Comparison of ENCODE assay signal across 9 cellular contexts in genomic region chr13:24502567-24503375, GRCh38. TPM values are rescaled to one million over a fixed set of nuclear protein-coding genes. Genes with fewer than 3 reads are reported as not detected.
DNase-seq lines count a peak whose midpoint lies in the region; ATAC-seq and TF ChIP-seq lines count a peak whose summit lies in the region.
"Had no signal": no experiment of that assay in that cellular context is flagged by ENCODE, and none has a peak within 500 bp of the region (broad histone marks: within the 10 kb centered on the region; RNA-seq: fewer than 3 reads in every experiment).

No MANE protein-coding gene starts in this region.

- H3K36me3 Mint-ChIP-seq in activated CD4-positive, alpha-beta T cell treated with anti-CD3 and anti-CD28 coated beads for 36 hours (ENCODE audit: low read depth): peaks cover 15% of the 10 kb centered on the region
- peaks cover 31% of the 10 kb centered on the region for H3K36me3 Mint-ChIP-seq in activated CD4-positive, alpha-beta T cell treated with anti-CD3 and anti-CD28 coated beads, Interleukin-2, amount 10 ng/mL, durations not matched to agents 24 days and 14 days (ENCODE audit: low read depth)
- peaks cover 36% of the 10 kb centered on the region for H3K36me3 Mint-ChIP-seq in MCF 10A (ENCODE audit: insufficient read depth, unreplicated experiment)

- no peak overlapping the region for H3K27ac Mint-ChIP-seq in activated CD4-positive, alpha-beta T cell treated with anti-CD3 and anti-CD28 coated beads for 36 hours
- no peak overlapping the region for H3K27ac Mint-ChIP-seq in activated CD4-positive, alpha-beta T cell treated with anti-CD3 and anti-CD28 coated beads, Interleukin-2, amount 10 ng/mL, durations not matched to agents 24 days and 14 days
- peak overlapping the region; percentile 68 for H3K27ac Mint-ChIP-seq in MCF 10A (ENCODE audit: low read depth, unreplicated experiment)

- POLR2A ChIA-PET in activated CD4-positive, alpha-beta T cell treated with anti-CD3 and anti-CD28 coated beads for 36 hours (lab: Charles Lee): no interaction called here
- POLR2A ChIA-PET in MCF 10A (lab: Yijun Ruan, JAX): interaction anchor here (0.7 to 2.6 kb wide), 7 partner anchors 9 to 351 kb away, joined by 3 to 83 read pairs (median 4); partner anchors contain the start of gene PARP4

- H3K36me3 ChIP-seq in kidney epithelial cell (ENCODE audit: control insufficient read depth, insufficient read depth, low read length): peaks cover 1% of the 10 kb centered on the region
- peaks cover 0 to 31% (median 11%) of the 10 kb centered on the region in 4 donors for H3K36me3 ChIP-seq in transverse colon

- H3K27me3 Mint-ChIP-seq in activated CD4-positive, alpha-beta T cell treated with anti-CD3 and anti-CD28 coated beads for 36 hours: no peaks in the 10 kb centered on the region
- no peaks in the 10 kb centered on the region for H3K27me3 Mint-ChIP-seq in activated CD4-positive, alpha-beta T cell treated with anti-CD3 and anti-CD28 coated beads, Interleukin-2, amount 10 ng/mL, durations not matched to agents 24 days and 14 days
- no peaks in the 10 kb centered on the region for H3K27me3 Mint-ChIP-seq in MCF 10A (ENCODE audit: insufficient read depth, unreplicated experiment)

- H3K4me3 Mint-ChIP-seq in activated CD4-positive, alpha-beta T cell treated with anti-CD3 and anti-CD28 coated beads for 36 hours: no peak overlapping the region
- no peak overlapping the region for H3K4me3 Mint-ChIP-seq in activated CD4-positive, alpha-beta T cell treated with anti-CD3 and anti-CD28 coated beads, Interleukin-2, amount 10 ng/mL, durations not matched to agents 24 days and 14 days
- H3K4me3 Mint-ChIP-seq in MCF 10A (ENCODE audit: unreplicated experiment): peak overlapping the region; percentile 50

- H3K27ac ChIP-seq in transverse colon: peak overlapping the region in 3 of 4 donors; percentile 58 to 65 (median 60)

- in situ Hi-C loops in transverse colon (cut with MboI; ENCODE audit: low pct_ligation_motif_present in 1 of 4, low pct_unique_long_range_greater_than_20kb in 1 of 4, low sequenced_read_pairs in 3 of 4): no loop called here

- TF ChIP-seq POLR2A in transverse colon (IDR thresholded peaks at IDR 0.05): no peak

- H3K4me3 ChIP-seq in kidney epithelial cell (ENCODE audit: low read depth, low read length) (no peak overlapping the region), transverse colon (no peak overlapping the region)

- no peaks in the 10 kb centered on the region for H3K9me3 ChIP-seq in transverse colon

- 45 to 71% methylated on average over 4 to 7 of the region's 7 CpGs for WGBS in transverse colon (ENCODE audit: low coverage in 1 of 2), 2 donors

- BruUV-seq in MCF 10A (replicated peaks; lab: Mats Ljungman, UMichigan): no TSS peak

- no peaks in the 10 kb centered on the region for H3K9me3 Mint-ChIP-seq in activated CD4-positive, alpha-beta T cell treated with anti-CD3 and anti-CD28 coated beads for 36 hours (ENCODE audit: low read depth)
- no peaks in the 10 kb centered on the region for H3K9me3 Mint-ChIP-seq in activated CD4-positive, alpha-beta T cell treated with anti-CD3 and anti-CD28 coated beads, Interleukin-2, amount 10 ng/mL, durations not matched to agents 24 days and 14 days
- H3K9me3 Mint-ChIP-seq in MCF 10A (ENCODE audit: unreplicated experiment): no peaks in the 10 kb centered on the region

- CTCF ChIA-PET in activated CD4-positive, alpha-beta T cell treated with anti-CD3 and anti-CD28 coated beads for 36 hours (lab: Charles Lee): interaction anchor here (0.6 kb wide), 1 partner anchor 26 kb away, joined by 3 read pairs; no protein-coding TSS in a partner anchor
- CTCF ChIA-PET in MCF 10A (lab: Yijun Ruan, JAX): interaction anchor here (0.6 to 1.8 kb wide), 8 partner anchors 9 to 573 kb away, joined by 3 to 7 read pairs (median 3); no protein-coding TSS in a partner anchor

- peaks cover 0 to 21% (median 8%) of the 10 kb centered on the region in 4 donors for H3K4me1 ChIP-seq in transverse colon

- TF ChIP-seq EP300 in transverse colon (IDR thresholded peaks at IDR 0.05; ENCODE audit: low read depth): no peak

- peak; percentile 58 for ATAC-seq in activated CD4-positive, alpha-beta T cell treated with anti-CD3 and anti-CD28 coated beads for 36 hours

- TF ChIP-seq CTCF in MCF 10A (IDR thresholded peaks at IDR 0.05; ENCODE audit: unreplicated experiment): no peak
- no peak for TF ChIP-seq CTCF in kidney epithelial cell (IDR thresholded peaks at IDR 0.05; ENCODE audit: insufficient read depth, low read length, poor library complexity, severe bottlenecking)
- TF ChIP-seq CTCF in transverse colon (IDR thresholded peaks at IDR 0.05): no peak

- intact Hi-C loops in activated CD4-positive, alpha-beta T cell treated with anti-CD3 and anti-CD28 coated beads for 36 hours (cut with DNase I, micrococcal nuclease): no loop called here
- intact Hi-C loops in activated CD4-positive, alpha-beta T cell treated with anti-CD3 and anti-CD28 coated beads, Interleukin-2, amount 10 ng/mL, durations not matched to agents 24 days and 14 days (cut with micrococcal nuclease): no loop called here
- intact Hi-C loops in MCF 10A (cut with micrococcal nuclease) (no loop called here), transverse colon (cut with DNase I; ENCODE audit: low total_unique reads) (no loop called here)

- H3K4me1 Mint-ChIP-seq in activated CD4-positive, alpha-beta T cell treated with anti-CD3 and anti-CD28 coated beads for 36 hours: peaks cover 18% of the 10 kb centered on the region
- H3K4me1 Mint-ChIP-seq in activated CD4-positive, alpha-beta T cell treated with anti-CD3 and anti-CD28 coated beads, Interleukin-2, amount 10 ng/mL, durations not matched to agents 24 days and 14 days: peaks cover 8% of the 10 kb centered on the region
- peaks cover 27% of the 10 kb centered on the region for H3K4me1 Mint-ChIP-seq in MCF 10A (ENCODE audit: insufficient read depth, unreplicated experiment)

- H3K27me3 ChIP-seq in kidney epithelial cell (ENCODE audit: control insufficient read depth, insufficient read depth, low read length) (no peaks in the 10 kb centered on the region), transverse colon (no peaks in the 10 kb centered on the region)

- DNase-seq in activated CD4-positive, alpha-beta T cell treated with anti-CD3 and anti-CD28 coated beads for 36 hours: no peak
- DNase-seq in activated CD4-positive, alpha-beta T cell treated with anti-CD3 and anti-CD28 coated beads, Interleukin-2, amount 10 ng/mL, durations not matched to agents 24 days and 14 days: no peak
- DNase-seq in MCF 10A (ENCODE audit: unreplicated experiment): peak; percentile 88
- DNase-seq in kidney epithelial cell (ENCODE audit: low read depth): peak; percentile 57
- DNase-seq in transverse colon: peak; percentile 62
- no peak for DNase-seq in NCI-H82 treated with DMSO at 0.1 percent for 48 hours (lab: John Stamatoyannopoulos, UW; ENCODE audit: unreplicated experiment)
- DNase-seq in NCI-H774 (lab: John Stamatoyannopoulos, UW): no peak
- no peak for DNase-seq in NCI-H146 treated with DMSO at 0.1 percent for 48 hours (lab: John Stamatoyannopoulos, UW; ENCODE audit: unreplicated experiment)
- DNase-seq: NCI-H1092 had no signal

RNA-seq across cellular contexts. Expression of gene PARP4, which starts 9.8 kb away (rescaled TPM):
- 10 to 100 TPM; 24.6 to 29.1 TPM for total RNA-seq in activated CD4-positive, alpha-beta T cell treated with anti-CD3 and anti-CD28 coated beads for 36 hours
- 33.0 and 34.8 TPM in 2 replicates for total RNA-seq in activated CD4-positive, alpha-beta T cell treated with anti-CD3 and anti-CD28 coated beads, Interleukin-2, amount 10 ng/mL, durations not matched to agents 24 days and 14 days
- 30.9 and 34.3 TPM in 2 replicates for total RNA-seq in MCF 10A (2022)
- 54.3 and 57.6 TPM in 2 replicates for total RNA-seq in kidney epithelial cell
- 100 to 1,000 TPM; 120 to 176 (median 147) TPM for total RNA-seq in transverse colon

Comparison
In these comparisons a context has a peak if more than half of its experiments do, and no peak if none do; other contexts are left out.
1. DNase-seq: peak in MCF 10A (single experiment), kidney epithelial cell (single experiment) and transverse colon (single experiment); none in activated CD4-positive, alpha-beta T cell treated with anti-CD3 and anti-CD28 coated beads for 36 hours (single experiment), activated CD4-positive, alpha-beta T cell treated with anti-CD3 and anti-CD28 coated beads, Interleukin-2, amount 10 ng/mL, durations not matched to agents 24 days and 14 days (single experiment), NCI-H82 treated with DMSO at 0.1 percent for 48 hours (single experiment), NCI-H774 (single experiment) and NCI-H146 treated with DMSO at 0.1 percent for 48 hours (single experiment).